3 cellular contexts compared by ENCODE assay signal in genomic region chr2:37653805-37654378, GRCh38.
TF ChIP-seq lines count a peak whose summit lies in the region.

No MANE protein-coding gene starts in this region.

TF ChIP-seq in liver, 16 proteins besides CTCF, POLR2A, EP300 and RAD21:
- TF ChIP-seq ATF3 (IDR thresholded peaks at IDR 0.05) (no peak), YY1 (IDR thresholded peaks at IDR 0.05) (no peak), SP1 (IDR thresholded peaks at IDR 0.05) (no peak), EGR1 (IDR thresholded peaks at IDR 0.05; ENCODE audit: low read depth in 2 of 2) (no peak)

TF ChIP-seq in HepG2, 621 proteins besides CTCF, POLR2A, EP300 and RAD21:
- TF ChIP-seq JUNB (CRISPR knock-in tag; IDR thresholded peaks at IDR 0.05; ENCODE audit: borderline replicate concordance) (no peak), SMARCC2 (IDR thresholded peaks at IDR 0.05) (no peak), NCOA2 (CRISPR knock-in tag; IDR thresholded peaks at IDR 0.05) (no peak), CERS6 (CRISPR knock-in tag; IDR thresholded peaks at IDR 0.05) (no peak)

TF ChIP-seq in endothelial cell of umbilical vein, 7 proteins besides CTCF, POLR2A, EP300 and RAD21:
- TF ChIP-seq FOS (IDR thresholded peaks at IDR 0.05; ENCODE audit: borderline replicate concordance, insufficient read depth, low read length) (peak; percentile 19), MYC (IDR thresholded peaks at IDR 0.05; ENCODE audit: low read depth, low read length) (no peak), JUN (IDR thresholded peaks at IDR 0.05; ENCODE audit: borderline replicate concordance, insufficient read depth, insufficient read length, low read depth) (no peak), POLR2AphosphoS5 (IDR thresholded peaks at IDR 0.05; ENCODE audit: insufficient read depth, low read depth, low read length) (peak; percentile 44), MAX (IDR thresholded peaks at IDR 0.05; ENCODE audit: insufficient read depth, insufficient read length) (no peak)
